Comparison of ENCODE assay signal across 8 cellular contexts in the genomic region with DNA sequence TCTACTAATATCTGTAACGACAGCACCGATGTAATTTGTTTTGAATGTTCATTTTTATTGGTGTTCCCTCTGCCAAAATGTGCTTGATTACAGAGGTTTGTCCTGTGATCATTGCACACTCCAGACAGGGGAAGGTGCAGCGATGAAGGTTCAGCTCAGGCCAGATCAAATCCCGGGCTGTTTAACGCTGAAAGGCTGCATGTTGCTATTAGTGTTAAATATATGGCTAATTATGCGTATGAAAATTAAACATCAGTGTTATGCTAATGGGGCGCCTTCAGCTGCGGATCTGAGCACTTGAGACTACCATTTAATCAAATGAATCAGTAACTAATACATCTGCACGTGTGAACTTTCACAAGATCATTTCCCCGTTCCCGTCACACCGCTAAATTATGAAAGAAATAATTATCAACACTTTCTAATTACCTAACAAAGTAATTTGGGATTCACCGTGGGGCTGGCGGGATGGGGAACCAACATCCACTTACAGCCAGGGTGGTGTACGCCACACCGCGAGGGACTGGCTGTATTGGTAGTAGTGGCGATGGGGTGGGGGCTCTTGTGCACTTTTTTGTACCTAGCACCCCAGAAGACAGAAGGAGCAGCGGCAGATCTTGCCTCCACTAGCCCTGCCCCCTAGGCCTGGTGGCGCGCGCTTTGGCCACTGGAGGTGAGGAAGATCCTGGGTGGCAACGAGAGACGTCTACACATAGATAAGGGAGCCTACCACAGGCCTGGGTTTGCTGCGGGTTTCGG. TPM values are rescaled to one million over a fixed set of nuclear protein-coding genes. Genes with fewer than 3 reads are reported as not detected.
A peak's percentile ranks its signal among the peaks of the same experiment; 100 is the strongest.
DNase-seq lines count a peak whose midpoint lies in the region; TF ChIP-seq lines count a peak whose summit lies in the region.

No MANE protein-coding gene starts in this region.

- peaks cover 4% of the 10 kb centered on the region for H3K36me3 Mint-ChIP-seq in activated naive CD8-positive, alpha-beta T cell
- H3K36me3 Mint-ChIP-seq in nephron (ENCODE audit: low read depth) = no peaks in the 10 kb centered on the region

- H3K27ac Mint-ChIP-seq in activated naive CD8-positive, alpha-beta T cell = peak overlapping the region; percentile 54
- H3K27ac Mint-ChIP-seq in nephron = no peak overlapping the region

- H3K4me3 ChIP-seq in HFF-Myc (replicated peaks; ENCODE audit: low read depth, low read length) (peak overlapping the region; percentile 63), tibial artery (peak overlapping the region in 1 of 2 donors; percentile 57)

- H3K4me1 ChIP-seq in tibial artery = peaks cover 0 to 50% (median 43%) of the 10 kb centered on the region in 4 donors

- intact Hi-C loops in tibial artery (cut with DNase I; ENCODE audit: low total_unique reads) = no loop called here

- TF ChIP-seq CTCF in HFF-Myc (IDR thresholded peaks at IDR 0.05; ENCODE audit: low read depth, low read length, missing control alignments) (no peak), nephron (IDR thresholded peaks at IDR 0.05; ENCODE audit: unreplicated experiment in 3 of 3) (no peak), tibial artery (IDR thresholded peaks at IDR 0.05) (no peak)

- peak overlapping the region; percentile 79 for H3K4me3 Mint-ChIP-seq in activated naive CD8-positive, alpha-beta T cell
- H3K4me3 Mint-ChIP-seq in nephron = peak overlapping the region; percentile 29 to 80 (median 44)

- peaks cover 32 to 88% of the 10 kb centered on the region in 2 donors for H3K27me3 ChIP-seq in tibial artery

- H3K36me3 ChIP-seq in tibial artery = no peaks in the 10 kb centered on the region

- peak; percentile 72 for DNase-seq in DMS53 (lab: John Stamatoyannopoulos, UW)
- no peak for DNase-seq in HFF-Myc (ENCODE audit: extremely low read depth, low read depth)
- no peak for DNase-seq in tibial artery
- no peak for DNase-seq in occipital lobe (lab: John Stamatoyannopoulos, UW)
- no peak for DNase-seq in superior temporal gyrus (ENCODE audit: extremely low spot score)
- no peak for DNase-seq in C1 segment of cervical spinal cord (lab: John Stamatoyannopoulos, UW)

- H3K9me3 Mint-ChIP-seq in activated naive CD8-positive, alpha-beta T cell (ENCODE audit: low read depth) = no peaks in the 10 kb centered on the region
- peaks cover 7% of the 10 kb centered on the region for H3K9me3 Mint-ChIP-seq in nephron

- peaks cover 70% of the 10 kb centered on the region for H3K27me3 Mint-ChIP-seq in activated naive CD8-positive, alpha-beta T cell
- H3K27me3 Mint-ChIP-seq in nephron (ENCODE audit: low read depth) = peaks cover 100% of the 10 kb centered on the region

- no peak overlapping the region for H3K27ac ChIP-seq in tibial artery

- H3K9me3 ChIP-seq in tibial artery = no peaks in the 10 kb centered on the region

- H3K4me1 Mint-ChIP-seq in activated naive CD8-positive, alpha-beta T cell (ENCODE audit: low read depth) = peaks cover 52% of the 10 kb centered on the region
- H3K4me1 Mint-ChIP-seq in nephron = peaks cover 48% of the 10 kb centered on the region

RNA-seq across cellular contexts. Expression of a gene that starts 1.4 kb away (rescaled TPM):
- 21.4 TPM for total RNA-seq in occipital lobe

RNA-seq across cellular contexts. Expression of a gene that starts 18.8 kb away (rescaled TPM):
- 3.3 TPM for total RNA-seq in occipital lobe
